ENCODE assay signal across 8 cellular contexts in the genomic region with DNA sequence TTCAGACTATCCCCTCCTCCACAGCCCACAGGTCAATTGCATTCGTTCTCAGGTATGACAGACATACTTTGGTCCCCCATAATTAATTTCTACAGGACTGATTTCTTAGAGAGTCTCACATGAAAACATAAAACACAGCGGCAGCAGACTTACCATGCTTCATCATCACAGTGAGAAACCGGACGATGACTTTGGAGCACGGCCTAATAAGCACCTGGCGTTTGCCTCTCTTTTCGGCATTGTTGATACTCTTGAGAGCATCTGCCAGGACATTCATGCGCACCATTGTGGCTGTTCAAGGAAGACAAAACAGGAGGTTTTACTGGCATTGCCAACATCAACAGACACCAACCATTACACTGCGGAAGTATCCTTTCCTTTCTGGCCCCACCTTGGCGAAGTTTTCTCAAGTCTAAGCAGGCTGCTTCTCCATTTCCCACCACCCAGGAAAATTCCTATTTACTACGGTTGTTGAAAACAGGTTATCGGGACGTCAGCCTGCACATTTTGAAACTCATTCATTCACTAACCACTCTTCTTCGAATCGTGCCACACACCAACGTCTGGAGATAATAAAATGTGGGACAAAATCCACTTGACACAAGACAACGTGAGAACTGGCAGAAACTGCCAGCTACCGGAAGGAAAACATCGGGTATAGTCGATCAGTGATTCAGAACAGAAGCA. TPM values are rescaled to one million over a fixed set of nuclear protein-coding genes. Genes with fewer than 3 reads are reported as not detected.
DNase-seq lines count a peak whose midpoint lies in the region; ATAC-seq and TF ChIP-seq lines count a peak whose summit lies in the region.

No MANE protein-coding gene starts in this region.

- no peaks in the 10 kb centered on the region for H3K27me3 ChIP-seq in iPS DF 6.9 (ENCODE audit: control insufficient read depth, insufficient read depth, low read length)

- peaks cover 79% of the 10 kb centered on the region for H3K36me3 Mint-ChIP-seq in WTC11

- DNase-seq in NCI-H146 (lab: John Stamatoyannopoulos, UW) (peak; percentile 33), NCI-H146 treated with DMSO at 0.1 percent for 48 hours (lab: John Stamatoyannopoulos, UW; ENCODE audit: unreplicated experiment) (no peak), WTC11 (ENCODE audit: low spot score) (no peak), iPS DF 6.9 (ENCODE audit: low read depth, low spot score) (no peak), 8988T (no peak)
- DNase-seq in stimulated activated naive CD8-positive, alpha-beta T cell treated with anti-CD3 and anti-CD28 coated beads, Interleukin-15, amount 100 ng/mL, for 72 hours, result no peak

- no peaks in the 10 kb centered on the region for H3K9me3 Mint-ChIP-seq in WTC11
- H3K9me3 Mint-ChIP-seq in stimulated activated naive CD8-positive, alpha-beta T cell treated with anti-CD3 and anti-CD28 coated beads, Interleukin-15, amount 100 ng/mL, for 72 hours, result no peaks in the 10 kb centered on the region

- CTCF ChIA-PET in WTC11 (lab: Charles Lee), result interaction anchor here (1.3 to 4.3 kb wide), 2 partner anchors 12 kb away, joined by 4 to 40 read pairs; a partner anchor contains a TSS

- TF ChIP-seq CTCF in WTC11 (IDR thresholded peaks at IDR 0.05), result no peak

- H3K27me3 Mint-ChIP-seq in WTC11 (ENCODE audit: low read depth), result no peaks in the 10 kb centered on the region
- H3K27me3 Mint-ChIP-seq in stimulated activated naive CD8-positive, alpha-beta T cell treated with anti-CD3 and anti-CD28 coated beads, Interleukin-15, amount 100 ng/mL, for 72 hours, result no peaks in the 10 kb centered on the region

- POLR2A ChIA-PET in WTC11 (lab: Charles Lee), result interaction anchor here (4.0 kb wide), 1 partner anchor 12 kb away, joined by 60 read pairs; a partner anchor contains a TSS

- H3K27ac Mint-ChIP-seq in WTC11, result peak overlapping the region; percentile 99
- H3K27ac Mint-ChIP-seq in stimulated activated naive CD8-positive, alpha-beta T cell treated with anti-CD3 and anti-CD28 coated beads, Interleukin-15, amount 100 ng/mL, for 72 hours, result peak overlapping the region; percentile 98 to 100

- WGBS in iPS DF 6.9 (ENCODE audit: insufficient coverage, insufficient read length), result no CpG with 5 or more reads among the region's 20 CpGs

- H3K4me1 Mint-ChIP-seq in WTC11, result peaks cover 46% of the 10 kb centered on the region
- H3K4me1 Mint-ChIP-seq in stimulated activated naive CD8-positive, alpha-beta T cell treated with anti-CD3 and anti-CD28 coated beads, Interleukin-15, amount 100 ng/mL, for 72 hours, result peaks cover 66% of the 10 kb centered on the region

- H3K4me3 Mint-ChIP-seq in WTC11, result peak overlapping the region; percentile 100
- H3K4me3 Mint-ChIP-seq in stimulated activated naive CD8-positive, alpha-beta T cell treated with anti-CD3 and anti-CD28 coated beads, Interleukin-15, amount 100 ng/mL, for 72 hours, result peak overlapping the region; percentile 83 to 91

- ATAC-seq in WTC11, result no peak
- no peak for ATAC-seq in stimulated activated naive CD8-positive, alpha-beta T cell treated with anti-CD3 and anti-CD28 coated beads, Interleukin-15, amount 100 ng/mL, for 72 hours
- no peak for ATAC-seq in HG02870 (IDR thresholded peaks at IDR 0.05; ENCODE audit: unreplicated experiment)
- no peak for ATAC-seq in GM18909 (IDR thresholded peaks at IDR 0.05; ENCODE audit: poor library complexity, unreplicated experiment)

- peaks cover 36% of the 10 kb centered on the region for H3K36me3 ChIP-seq in iPS DF 6.9 (ENCODE audit: control insufficient read depth, insufficient read depth, low read length)

- H3K4me1 ChIP-seq in iPS DF 6.9 (ENCODE audit: control insufficient read depth, insufficient read depth, low read length), result no peaks in the 10 kb centered on the region; the same call in 1 of the 2 replicates

- no peak overlapping the region for H3K27ac ChIP-seq in iPS DF 6.9 (ENCODE audit: low read length)

- no peaks in the 10 kb centered on the region for H3K9me3 ChIP-seq in iPS DF 6.9 (ENCODE audit: control insufficient read depth, insufficient read depth, low read length)

- H3K4me3 ChIP-seq in iPS DF 6.9 (ENCODE audit: low read length), result peak overlapping the region; percentile 75

TF ChIP-seq in WTC11, 78 proteins besides CTCF, POLR2A, EP300 and RAD21:
- TF ChIP-seq, protein P1, sequence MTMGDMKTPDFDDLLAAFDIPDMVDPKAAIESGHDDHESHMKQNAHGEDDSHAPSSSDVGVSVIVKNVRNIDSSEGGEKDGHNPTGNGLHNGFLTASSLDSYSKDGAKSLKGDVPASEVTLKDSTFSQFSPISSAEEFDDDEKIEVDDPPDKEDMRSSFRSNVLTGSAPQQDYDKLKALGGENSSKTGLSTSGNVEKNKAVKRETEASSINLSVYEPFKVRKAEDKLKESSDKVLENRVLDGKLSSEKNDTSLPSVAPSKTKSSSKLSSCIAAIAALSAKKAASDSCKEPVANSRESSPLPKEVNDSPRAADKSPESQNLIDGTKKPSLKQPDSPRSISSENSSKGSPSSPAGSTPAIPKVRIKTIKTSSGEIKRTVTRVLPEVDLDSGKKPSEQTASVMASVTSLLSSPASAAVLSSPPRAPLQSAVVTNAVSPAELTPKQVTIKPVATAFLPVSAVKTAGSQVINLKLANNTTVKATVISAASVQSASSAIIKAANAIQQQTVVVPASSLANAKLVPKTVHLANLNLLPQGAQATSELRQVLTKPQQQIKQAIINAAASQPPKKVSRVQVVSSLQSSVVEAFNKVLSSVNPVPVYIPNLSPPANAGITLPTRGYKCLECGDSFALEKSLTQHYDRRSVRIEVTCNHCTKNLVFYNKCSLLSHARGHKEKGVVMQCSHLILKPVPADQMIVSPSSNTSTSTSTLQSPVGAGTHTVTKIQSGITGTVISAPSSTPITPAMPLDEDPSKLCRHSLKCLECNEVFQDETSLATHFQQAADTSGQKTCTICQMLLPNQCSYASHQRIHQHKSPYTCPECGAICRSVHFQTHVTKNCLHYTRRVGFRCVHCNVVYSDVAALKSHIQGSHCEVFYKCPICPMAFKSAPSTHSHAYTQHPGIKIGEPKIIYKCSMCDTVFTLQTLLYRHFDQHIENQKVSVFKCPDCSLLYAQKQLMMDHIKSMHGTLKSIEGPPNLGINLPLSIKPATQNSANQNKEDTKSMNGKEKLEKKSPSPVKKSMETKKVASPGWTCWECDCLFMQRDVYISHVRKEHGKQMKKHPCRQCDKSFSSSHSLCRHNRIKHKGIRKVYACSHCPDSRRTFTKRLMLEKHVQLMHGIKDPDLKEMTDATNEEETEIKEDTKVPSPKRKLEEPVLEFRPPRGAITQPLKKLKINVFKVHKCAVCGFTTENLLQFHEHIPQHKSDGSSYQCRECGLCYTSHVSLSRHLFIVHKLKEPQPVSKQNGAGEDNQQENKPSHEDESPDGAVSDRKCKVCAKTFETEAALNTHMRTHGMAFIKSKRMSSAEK (CRISPR knock-in tag; IDR thresholded peaks at IDR 0.05; ENCODE audit: borderline replicate concordance), result no peak
- TF ChIP-seq GABPB1 (CRISPR knock-in tag; IDR thresholded peaks at IDR 0.05), result 0 out of 2 replicates have a peak, but pooled peaks have one; percentile 29

RNA-seq across cellular contexts. Expression of a gene that starts 1.2 kb away (rescaled TPM):
- total RNA-seq in WTC11 (2021), result 1,612 to 1,889 TPM (median 1,831 TPM) in 3 replicates

RNA-seq across cellular contexts. Expression of a gene that starts 12.4 kb away (rescaled TPM):
- 137 to 172 TPM (median 151 TPM) in 3 replicates for total RNA-seq in WTC11 (2021)
